Comparison of ENCODE assay signal across 23 cellular contexts in the genomic region with DNA sequence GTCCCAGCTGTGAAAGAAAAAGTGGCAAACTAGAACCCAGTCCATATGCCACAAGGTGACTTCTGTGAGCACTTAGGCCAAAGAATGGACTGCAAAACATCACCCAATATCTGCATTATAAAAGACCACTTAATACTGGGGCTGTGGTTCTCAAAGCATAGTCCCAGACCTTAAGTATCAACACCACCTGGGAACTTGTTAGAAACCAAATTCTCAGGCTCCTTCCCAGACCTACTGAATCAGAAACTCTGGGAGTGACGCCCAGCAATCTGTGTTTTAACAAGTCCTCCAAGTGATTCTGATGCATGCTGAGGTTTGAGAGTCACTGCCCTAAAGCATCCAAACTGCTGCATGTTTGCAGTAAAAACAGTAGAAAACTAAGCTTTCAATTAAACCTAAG.
"Had no signal": no experiment of that assay in that cellular context is flagged by ENCODE, and none has a peak within 500 bp of the region (broad histone marks: within the 10 kb centered on the region; RNA-seq: fewer than 3 reads in every experiment).

No MANE protein-coding gene starts in this region.

- H3K4me1 ChIP-seq: colonic mucosa, tibial nerve had no signal

- H3K4me3 ChIP-seq: colonic mucosa, dorsolateral prefrontal cortex, hepatocyte, right lobe of liver, skin epidermis, stomach, suprapubic skin, tibial nerve had no signal

- ATAC-seq: activated T-cell treated with anti-CD3 and anti-CD28 coated beads, Interleukin-2, amount 50 U/mL, for 4 hours; effector memory CD8-positive, alpha-beta T cell; left cardiac atrium; right lobe of liver; stimulated activated memory B cell treated with anti-CD40 and anti-IgM and Interleukin-4, amounts not matched to agents 10 μg/mL and 1 μg/mL and 100 μg/mL, for 72 hours; T-cell had no signal

- H3K27me3 ChIP-seq: colonic mucosa, dorsolateral prefrontal cortex, hepatocyte, right lobe of liver, stomach, suprapubic skin, tibial nerve had no signal

- H3K36me3 ChIP-seq: colonic mucosa, right lobe of liver had no signal

- H3K27ac ChIP-seq: colonic mucosa, dorsolateral prefrontal cortex, hepatocyte, right lobe of liver, skin epidermis, stomach, suprapubic skin, tibial nerve, VCaP had no signal

- H3K9me3 ChIP-seq: colonic mucosa, right lobe of liver, stomach, suprapubic skin had no signal

- H2AFZ ChIP-seq: hepatocyte had no signal

- H3K4me2 ChIP-seq: hepatocyte had no signal

- DNase-seq: activated CD4-positive, alpha-beta T cell treated with anti-CD3 and anti-CD28 coated beads, Interleukin-2, amount 50 U/mL, for 48 hours; activated CD8-positive, alpha-beta memory T cell treated with anti-CD3 and anti-CD28 coated beads, Interleukin-2, amount 50 U/mL, for 48 hours; activated naive CD4-positive, alpha-beta T cell treated with Interleukin-2 at 50 U/mL for 16 hours; activated naive CD8-positive, alpha-beta T cell treated with anti-CD3 and anti-CD28 coated beads, Interleukin-2, amount 10 ng/mL, durations not matched to agents 7 days and 5 days; activated T-cell treated with anti-CD3 and anti-CD28 coated beads, Interleukin-2, amount 50 U/mL, for 4 hours; amniotic stem cell; colonic mucosa; dorsolateral prefrontal cortex; effector memory CD8-positive, alpha-beta T cell; foreskin melanocyte; left cardiac atrium; nephron progenitor cell; occipital lobe; right lobe of liver; stimulated activated CD4-positive, alpha-beta T cell treated with anti-CD3 and anti-CD28 coated beads, Interleukin-1b, Interleukin-23, amount 100 ng/mL, for 48 hours; stomach; T-cell had no signal
